ENCODE assay signal across 24 cellular contexts in the genomic region with DNA sequence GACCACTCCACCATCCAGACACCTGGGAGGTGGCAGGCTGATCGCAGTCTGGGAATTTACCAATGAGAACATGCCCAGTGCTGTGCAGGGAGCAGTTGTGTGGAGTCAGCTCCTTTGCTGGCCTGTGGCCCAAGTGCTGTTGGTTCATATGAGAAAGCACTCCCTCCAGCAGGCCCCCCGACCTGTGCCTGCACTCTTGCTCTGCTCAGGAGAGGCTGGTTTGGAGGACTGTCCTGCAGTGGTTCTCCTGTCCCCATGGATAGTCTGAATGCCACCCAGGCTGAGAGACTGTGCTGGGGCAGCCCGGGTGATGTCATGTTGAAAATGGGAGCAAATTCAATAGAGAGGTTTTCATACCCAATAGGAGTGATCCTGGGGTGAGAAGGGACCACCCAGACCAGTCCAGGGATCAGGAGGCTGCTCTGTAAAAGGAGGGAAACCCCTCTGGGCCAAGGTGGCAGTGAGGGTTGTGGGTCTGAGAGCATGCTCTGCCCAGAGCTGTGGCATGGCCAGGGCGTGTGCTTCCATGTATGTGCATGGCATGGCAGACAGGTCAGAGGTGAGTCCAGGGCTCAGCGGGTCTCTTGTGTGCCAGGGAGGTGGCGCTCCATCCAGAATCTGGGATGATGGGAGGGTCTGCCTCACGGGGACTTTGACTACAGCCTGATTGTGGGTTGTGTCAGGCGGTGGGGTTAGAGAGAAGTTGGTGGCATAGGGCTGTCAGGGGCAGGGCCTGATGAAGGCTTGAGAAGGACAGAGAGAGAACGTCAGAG.
"Had no signal": no experiment of that assay in that cellular context is flagged by ENCODE, and none has a peak within 500 bp of the region (broad histone marks: within the 10 kb centered on the region; RNA-seq: fewer than 3 reads in every experiment).

No MANE protein-coding gene starts in this region.

- H3K9ac ChIP-seq: KMS-11 had no signal

- H3K27me3 ChIP-seq: SJSA1 had no signal

- H3K4me3 ChIP-seq: SJSA1 had no signal

- H3K36me3 Mint-ChIP-seq: activated naive CD8-positive, alpha-beta T cell; brain; IgD-negative memory B cell; WTC11 had no signal

- H3K4me1 ChIP-seq: SJSA1 had no signal

- H3K9me3 ChIP-seq: SJSA1 had no signal

- H3K9me3 Mint-ChIP-seq: activated naive CD4-positive, alpha-beta T cell treated with anti-CD3 and anti-CD28 coated beads for 36 hours; brain; IgD-negative memory B cell; T-helper 2 cell treated with Interferon-gamma antibody and Interleukin-4, amounts not matched to agents 5 μg/mL and 100 μg/mL, for 36 hours; WTC11 had no signal

- H3K4me3 Mint-ChIP-seq: activated naive CD4-positive, alpha-beta T cell treated with anti-CD3 and anti-CD28 coated beads for 36 hours; activated naive CD8-positive, alpha-beta T cell; brain; T-helper 2 cell treated with Interferon-gamma antibody and Interleukin-4, amounts not matched to agents 5 μg/mL and 100 μg/mL, for 36 hours; WTC11 had no signal

- H3K27ac Mint-ChIP-seq: activated naive CD4-positive, alpha-beta T cell treated with anti-CD3 and anti-CD28 coated beads for 36 hours; activated naive CD8-positive, alpha-beta T cell; T-helper 2 cell treated with Interferon-gamma antibody and Interleukin-4, amounts not matched to agents 5 μg/mL and 100 μg/mL, for 36 hours; WTC11 had no signal

- H3K27me3 Mint-ChIP-seq: activated naive CD8-positive, alpha-beta T cell; IgD-negative memory B cell had no signal

- ATAC-seq: PC-3, SK-N-SH treated with all-trans-retinoic acid at 6 μM for 48 hours, WTC11 had no signal

- H3K36me3 ChIP-seq: SJSA1 had no signal

- H3K27ac ChIP-seq: KMS-11, SJSA1 had no signal

- H3K4me1 Mint-ChIP-seq: IgD-negative memory B cell had no signal

- H3K4me2 ChIP-seq: KMS-11 had no signal

- DNase-seq: activated CD4-positive, alpha-beta T cell treated with anti-CD3 and anti-CD28 coated beads for 48 hours; activated CD4-positive, alpha-beta T cell treated with anti-CD3 and anti-CD28 coated beads, Interleukin-2, amount 50 U/mL, for 4 hours; activated CD4-positive, CD25-positive, alpha-beta regulatory T cell treated with anti-CD3 and anti-CD28 coated beads, Interleukin-2, amount 50 U/mL, for 72 hours; activated naive CD4-positive, alpha-beta T cell treated with anti-CD3 and anti-CD28 coated beads for 36 hours; activated T-cell treated with anti-CD3 and anti-CD28 coated beads for 4 hours; amygdala; NCI-H1092; NCI-H1930; NCI-H2171; NCI-H2227 treated with DMSO at 0.1 percent for 48 hours; NCI-H446 treated with DMSO at 0.1 percent for 48 hours; NCI-H524 treated with DMSO at 0.1 percent for 48 hours; NCI-H748 treated with DMSO at 0.1 percent for 48 hours; PC-3; SHP77; SW 1271 had no signal
